Comparison of ENCODE assay signal across 7 cellular contexts in genomic region chr10:126098216-126098561, GRCh38.
"Had no signal": no experiment of that assay in that cellular context is flagged by ENCODE, and none has a peak within 500 bp of the region (broad histone marks: within the 10 kb centered on the region; RNA-seq: fewer than 3 reads in every experiment).

No MANE protein-coding gene starts in this region.

- H3K36me3 ChIP-seq: HAP-1 had no signal

- H3K27ac ChIP-seq: GM23248, HL-60 had no signal

- H3K9me3 ChIP-seq: HAP-1 had no signal

- ATAC-seq: HepG2 had no signal

- H3K4me3 ChIP-seq: GM23248, HAP-1 had no signal

- DNase-seq: GM23248, GOT3, H7, HFFc6 had no signal
